Comparison of ENCODE assay signal across 8 cellular contexts in the genomic region with DNA sequence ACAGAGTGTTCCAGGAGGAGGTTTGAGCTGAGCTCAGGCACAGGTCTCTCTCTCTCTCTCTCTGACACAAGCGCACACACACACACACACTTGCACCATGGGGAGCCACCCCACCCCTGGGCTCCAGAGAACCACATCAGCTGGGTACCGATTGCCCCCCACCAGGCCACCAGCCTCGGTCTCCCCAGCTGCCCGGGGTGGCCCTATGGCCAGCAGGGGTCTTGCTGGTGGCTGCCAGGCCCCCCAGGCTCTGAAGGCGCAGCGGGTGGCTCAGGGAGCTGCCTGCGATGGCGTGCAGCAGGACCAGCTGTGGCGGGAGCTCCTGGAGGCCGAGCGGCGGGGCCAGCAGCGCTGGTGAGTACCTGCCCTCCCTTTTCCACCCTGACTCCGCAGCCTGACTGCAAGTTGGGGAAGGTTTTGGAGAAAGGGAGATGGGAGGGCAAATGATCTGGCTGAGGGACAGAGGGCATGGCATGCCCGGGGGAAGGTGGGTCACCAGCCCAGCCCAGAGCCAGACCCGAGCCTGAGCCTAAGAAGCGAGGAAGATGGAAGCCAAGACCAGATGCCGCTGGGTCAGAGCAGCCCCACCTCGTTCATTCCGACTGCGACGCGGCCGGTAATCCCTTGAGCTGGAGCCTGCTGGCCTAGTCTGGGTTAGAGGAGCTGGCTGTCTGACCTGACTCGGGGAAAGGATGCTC. TPM values are rescaled to one million over a fixed set of nuclear protein-coding genes. Genes with fewer than 3 reads are reported as not detected.
A peak's percentile ranks its signal among the peaks of the same experiment; 100 is the strongest.
DNase-seq lines count a peak whose midpoint lies in the region; ATAC-seq and TF ChIP-seq lines count a peak whose summit lies in the region.

No MANE protein-coding gene starts in this region.

- H3K36me3 ChIP-seq in H7 (replicated peaks; ENCODE audit: control insufficient read depth, insufficient read depth, low read length) (no peaks in the 10 kb centered on the region), heart right ventricle (no peaks in the 10 kb centered on the region), sigmoid colon (no peaks in the 10 kb centered on the region)

- no peak for TF ChIP-seq POLR2A in sigmoid colon (IDR thresholded peaks at IDR 0.05)

- H3K4me1 ChIP-seq in heart right ventricle (peaks cover 9 to 41% (median 23%) of the 10 kb centered on the region in 9 donors), sigmoid colon (peaks cover 0 to 26% (median 22%) of the 10 kb centered on the region in 4 donors)

- H3K27ac ChIP-seq in heart right ventricle (peak overlapping the region in 3 of 10 donors; percentile 0 to 20 (median 20)), sigmoid colon (peak overlapping the region in 2 of 4 donors; percentile 14 to 16)

- TF ChIP-seq EP300 in sigmoid colon (IDR thresholded peaks at IDR 0.05) = no peak

- ATAC-seq in heart right ventricle (peak; percentile 6 to 39 (median 20)), GM19397 (IDR thresholded peaks at IDR 0.05; ENCODE audit: unreplicated experiment) (no peak), GM19463 (IDR thresholded peaks at IDR 0.05; ENCODE audit: unreplicated experiment) (no peak), GM18907 (IDR thresholded peaks at IDR 0.05; ENCODE audit: unreplicated experiment) (no peak)

- intact Hi-C loops in heart right ventricle (cut with DNase I) (loop anchor here (2.0 to 10.0 kb wide), 13 partner anchors 21 to 451 kb away; a partner anchor contains a TSS), sigmoid colon (cut with DNase I) (loop anchor here (1.0 to 5.0 kb wide), 6 partner anchors 22 to 449 kb away; a partner anchor contains a TSS)

- H3K4me3 ChIP-seq in H7 (ENCODE audit: insufficient read depth, low read depth, low read length) (peak overlapping the region; percentile 44), WI38 (ENCODE audit: low read depth, low read length) (peak overlapping the region; percentile 59), heart right ventricle (peak overlapping the region; percentile 17 to 67 (median 53)), sigmoid colon (peak overlapping the region; percentile 30 to 57 (median 54))

- TF ChIP-seq CTCF in WI38 (IDR thresholded peaks at IDR 0.05; ENCODE audit: low read depth, low read length) = no peak
- TF ChIP-seq CTCF in heart right ventricle (IDR thresholded peaks at IDR 0.05) = no peak
- TF ChIP-seq CTCF in sigmoid colon (IDR thresholded peaks at IDR 0.05) = no peak

- 18 to 23% methylated on average over 25 of the region's 25 CpGs for WGBS in heart right ventricle, 2 donors
- 12 to 35% methylated on average over 25 of the region's 25 CpGs for WGBS in sigmoid colon, 2 donors

- H3K9me3 ChIP-seq in heart right ventricle (no peaks in the 10 kb centered on the region), sigmoid colon (no peaks in the 10 kb centered on the region)

- DNase-seq in H7 = peak; percentile 77
- no peak for DNase-seq in heart right ventricle
- peak; percentile 65 for DNase-seq in sigmoid colon
- DNase-seq in NCI-H1694 (lab: John Stamatoyannopoulos, UW) = no peak

- no peaks in the 10 kb centered on the region; the same call in 1 of the 2 replicates for H3K27me3 ChIP-seq in H7 (ENCODE audit: control insufficient read depth, insufficient read depth, low read length)
- H3K27me3 ChIP-seq in heart right ventricle = peaks cover 0 to 7% (median 0%) of the 10 kb centered on the region in 7 donors
- H3K27me3 ChIP-seq in sigmoid colon = no peaks in the 10 kb centered on the region

RNA-seq across cellular contexts. Expression of a gene that starts 21.9 kb away (rescaled TPM):
- 16.1 and 21.1 TPM in 2 replicates for total RNA-seq in H7 (2014; rRNA removed; shearing (Covaris generic))
- 10 to 100 TPM in 1 of 10 donors, 1 to 10 TPM in 9; 4.5 to 15.4 (median 6.5) TPM for total RNA-seq in heart right ventricle
- polyA plus RNA-seq in heart right ventricle = 1 to 10 TPM; 7.8 to 8.9 TPM
- total RNA-seq in sigmoid colon = 10 to 100 TPM; 34.3 to 71.7 (median 43.0) TPM
- polyA plus RNA-seq in sigmoid colon = 10 to 100 TPM in 2 of 3 donors, 1 to 10 TPM in 1; 6.9 to 12.5 (median 11.4) TPM

Comparison
In these comparisons a context has a peak if more than half of its experiments do, and no peak if none do; other contexts are left out.
1. DNase-seq: peak in H7 (single experiment) and sigmoid colon (single experiment); none in heart right ventricle (0 of 2) and NCI-H1694 (single experiment).
2. ATAC-seq: peak in heart right ventricle (8 of 8); none in GM19397 (single experiment), GM19463 (single experiment) and GM18907 (single experiment).
3. Peak in every context shown above with its lines, with median percentiles within 50 percentile points of each other: H3K4me3 ChIP-seq.